In genomic region chr10:124723826-124724225, GRCh38 we compare ENCODE assay signal across 10 cellular contexts. TPM values are rescaled to one million over a fixed set of nuclear protein-coding genes. Genes with fewer than 3 reads are reported as not detected.
DNase-seq lines count a peak whose midpoint lies in the region; TF ChIP-seq lines count a peak whose summit lies in the region.
"Had no signal": no experiment of that assay in that cellular context is flagged by ENCODE, and none has a peak within 500 bp of the region (broad histone marks: within the 10 kb centered on the region; RNA-seq: fewer than 3 reads in every experiment).

No MANE protein-coding gene starts in this region.

- peak overlapping the region; percentile 98 for H3K27ac ChIP-seq in angular gyrus (ENCODE audit: low read depth, low read length)
- peak overlapping the region; percentile 46 for H3K27ac ChIP-seq in mesendoderm (ENCODE audit: low read depth, low read length)
- peak overlapping the region; percentile 79 for H3K27ac ChIP-seq in suprapubic skin
- H3K27ac ChIP-seq: 22Rv1 had no signal

- peak overlapping the region; percentile 6 for H3K9ac ChIP-seq in mesendoderm (ENCODE audit: low read length)

- peaks cover 28% of the 10 kb centered on the region for H3K36me3 Mint-ChIP-seq in T-helper 1 cell treated with Interleukin-12 subunit alpha and Interleukin-12 subunit beta and Interleukin-4 antibody, amounts not matched to agents 30 μg/mL and 1 μg/mL, for 36 hours (ENCODE audit: low read depth)

- H2AK5ac ChIP-seq in mesendoderm (ENCODE audit: low read length): no peak overlapping the region

- no peak overlapping the region for H4K8ac ChIP-seq in mesendoderm (ENCODE audit: low read depth, low read length)

- peak overlapping the region; percentile 25 for H3K56ac ChIP-seq in mesendoderm (ENCODE audit: low read length)

- H3K4me2 ChIP-seq in mesendoderm (ENCODE audit: low read length): no peak overlapping the region

- no peak overlapping the region for H2BK15ac ChIP-seq in mesendoderm (replicated peaks; ENCODE audit: low read depth)

- no peak for DNase-seq in T-helper 1 cell
- no peak for DNase-seq in mesendoderm
- DNase-seq in suprapubic skin (ENCODE audit: low spot score in 2 of 2): no peak
- DNase-seq in middle frontal gyrus (ENCODE audit: extremely low spot score, low spot score): no peak
- DNase-seq in erythroblast (lab: John Stamatoyannopoulos, UW): no peak
- DNase-seq in SKM-1 (lab: John Stamatoyannopoulos, UW; ENCODE audit: unreplicated experiment): no peak
- DNase-seq: IMR-90 had no signal

- no peak for TF ChIP-seq CTCF in suprapubic skin (IDR thresholded peaks at IDR 0.05)

- H3K27ac Mint-ChIP-seq in T-helper 1 cell treated with Interleukin-12 subunit alpha and Interleukin-12 subunit beta and Interleukin-4 antibody, amounts not matched to agents 30 μg/mL and 1 μg/mL, for 36 hours: peak overlapping the region; percentile 93

- no peak overlapping the region for H2BK120ac ChIP-seq in mesendoderm (ENCODE audit: low read depth, low read length)

- H3K4me1 ChIP-seq in mesendoderm (ENCODE audit: control insufficient read depth, low read depth, low read length): peaks cover 16% of the 10 kb centered on the region
- H3K4me1 ChIP-seq in suprapubic skin: peaks cover 95% of the 10 kb centered on the region

- H3K79me1 ChIP-seq in mesendoderm (ENCODE audit: low read length): peaks cover 19% of the 10 kb centered on the region

- H3K23ac ChIP-seq in mesendoderm (ENCODE audit: low read length): no peak overlapping the region

- no peaks in the 10 kb centered on the region for H3K9me3 ChIP-seq in suprapubic skin

- H3K4me3 Mint-ChIP-seq in T-helper 1 cell treated with Interleukin-12 subunit alpha and Interleukin-12 subunit beta and Interleukin-4 antibody, amounts not matched to agents 30 μg/mL and 1 μg/mL, for 36 hours: no peak overlapping the region

- H3K27me3 ChIP-seq in mesendoderm (ENCODE audit: insufficient read depth, low read length, poor library complexity) (no peaks in the 10 kb centered on the region), suprapubic skin (no peaks in the 10 kb centered on the region)

- no peaks in the 10 kb centered on the region for H3K27me3 Mint-ChIP-seq in T-helper 1 cell treated with Interleukin-12 subunit alpha and Interleukin-12 subunit beta and Interleukin-4 antibody, amounts not matched to agents 30 μg/mL and 1 μg/mL, for 36 hours (ENCODE audit: low read depth)

- no peak overlapping the region for H3K18ac ChIP-seq in mesendoderm (ENCODE audit: low read length)

- TF ChIP-seq EP300 in suprapubic skin (IDR thresholded peaks at IDR 0.05): no peak

- H3K4me3 ChIP-seq in mesendoderm (ENCODE audit: low read length): no peak overlapping the region
- H3K4me3 ChIP-seq in suprapubic skin: no peak overlapping the region

- no peak overlapping the region for H4K5ac ChIP-seq in mesendoderm (ENCODE audit: low read length)

- TF ChIP-seq POLR2A in suprapubic skin (IDR thresholded peaks at IDR 0.05) (no peak), erythroblast (IDR thresholded peaks at IDR 0.05; ENCODE audit: low read length) (no peak)

- WGBS in mesendoderm (ENCODE audit: extremely low coverage, insufficient coverage, low lambda C conversion rate): no CpG with 5 or more reads among the region's 9 CpGs
- WGBS in suprapubic skin: 68% methylated on average over 9 of the region's 9 CpGs

- no peaks in the 10 kb centered on the region for H3K36me3 ChIP-seq in mesendoderm (ENCODE audit: control insufficient read depth, insufficient read depth, low read length)
- no peaks in the 10 kb centered on the region for H3K36me3 ChIP-seq in suprapubic skin

- no peak overlapping the region for H3K4ac ChIP-seq in mesendoderm (ENCODE audit: low read depth, low read length)

- H2BK5ac ChIP-seq in mesendoderm (ENCODE audit: low read length): no peak overlapping the region

- H3K4me1 Mint-ChIP-seq in T-helper 1 cell treated with Interleukin-12 subunit alpha and Interleukin-12 subunit beta and Interleukin-4 antibody, amounts not matched to agents 30 μg/mL and 1 μg/mL, for 36 hours (ENCODE audit: low read depth): peaks cover 61% of the 10 kb centered on the region

- peaks cover 3% of the 10 kb centered on the region for H3K79me2 ChIP-seq in mesendoderm (ENCODE audit: control insufficient read depth, insufficient read depth, low read length)

- H3K9me3 Mint-ChIP-seq in T-helper 1 cell treated with Interleukin-12 subunit alpha and Interleukin-12 subunit beta and Interleukin-4 antibody, amounts not matched to agents 30 μg/mL and 1 μg/mL, for 36 hours: no peaks in the 10 kb centered on the region

RNA-seq across cellular contexts. Expression of gene FAM53B, which starts 20.4 kb away (rescaled TPM):
- 9.4 TPM for polyA plus RNA-seq in mesendoderm (2013, experiment 1 of 2)
- 9.3 TPM for polyA plus RNA-seq in mesendoderm (2013, experiment 2 of 2)
- total RNA-seq in suprapubic skin: 10 to 100 TPM; 63.5 to 75.5 (median 67.3) TPM

Comparison
In these comparisons a context has a peak if more than half of its experiments do, and no peak if none do; other contexts are left out.
1. H3K27ac ChIP-seq: peak in every context shown above with its lines; median percentile 98 in angular gyrus; 79 in suprapubic skin; 46 in mesendoderm.